21 cellular contexts compared by ENCODE assay signal in the genomic region with DNA sequence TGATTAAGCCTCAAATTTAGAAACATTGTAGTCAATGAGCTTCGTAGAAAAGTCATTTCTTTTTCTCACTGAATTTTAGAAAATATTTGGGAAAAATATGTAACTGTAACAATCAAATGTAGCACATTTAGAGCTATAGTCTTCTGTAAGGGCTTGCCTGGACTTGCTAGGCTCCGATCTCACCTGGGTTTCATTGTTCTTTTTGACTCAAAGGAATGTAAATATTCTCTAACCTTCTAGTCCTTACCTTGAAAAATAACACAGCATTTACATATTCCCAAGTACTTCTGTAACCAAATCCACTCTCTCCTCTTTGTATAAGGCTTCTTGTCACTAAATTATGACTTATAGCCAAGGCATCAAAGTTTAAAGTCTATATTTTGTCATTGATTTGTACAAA. TPM values are rescaled to one million over a fixed set of nuclear protein-coding genes. Genes with fewer than 3 reads are reported as not detected.
DNase-seq lines count a peak whose midpoint lies in the region; ATAC-seq and TF ChIP-seq lines count a peak whose summit lies in the region.
"Had no signal": no experiment of that assay in that cellular context is flagged by ENCODE, and none has a peak within 500 bp of the region (broad histone marks: within the 10 kb centered on the region; RNA-seq: fewer than 3 reads in every experiment).

No MANE protein-coding gene starts in this region.

- no peak overlapping the region for H3T11ph ChIP-seq in H9 (ENCODE audit: low read length)

- no peak overlapping the region for H2BK5ac ChIP-seq in H9 (ENCODE audit: insufficient read length, low read length)

- H3K36me3 ChIP-seq in GM23248 (ENCODE audit: low read depth), result peaks cover 7% of the 10 kb centered on the region; the same call in 1 of the 2 replicates
- H3K36me3 ChIP-seq in iPS-20b (ENCODE audit: insufficient read depth, low read depth, low read length), result peaks cover 9% of the 10 kb centered on the region
- H3K36me3 ChIP-seq: lower lobe of right lung, upper lobe of right lung had no signal

- DNase-seq in GM23248, result no peak
- DNase-seq in H9, result no peak
- peak; percentile 86 for DNase-seq in NCI-H748 (lab: John Stamatoyannopoulos, UW; ENCODE audit: unreplicated experiment)
- no peak for DNase-seq in NCI-H2196 (lab: John Stamatoyannopoulos, UW; ENCODE audit: unreplicated experiment)
- no peak for DNase-seq in dorsolateral prefrontal cortex
- no peak for DNase-seq in DMS 273 (lab: John Stamatoyannopoulos, UW; ENCODE audit: unreplicated experiment)
- DNase-seq: activated B cell treated with CpG ODN at 0.5 μM for 24 hours; anterior cingulate cortex; caudate nucleus; CD4-positive, CD25-positive, alpha-beta regulatory T cell; DMS153; HCEC 1CT; kidney glomerular epithelial cell; lower lobe of right lung; NCI-H1436 treated with DMSO at 0.1 percent for 48 hours; OCI-M1; psoas muscle; upper lobe of right lung had no signal

- H3K27me3 Mint-ChIP-seq in H9 (ENCODE audit: low read depth), result no peaks in the 10 kb centered on the region
- H3K27me3 Mint-ChIP-seq: activated B cell treated with CpG ODN at 0.5 μM for 24 hours had no signal

- H2AFZ ChIP-seq in GM23248 (peak overlapping the region; percentile 34; the same call in 1 of the 2 replicates), H9 (ENCODE audit: low read length) (no peak overlapping the region)

- H2BK12ac ChIP-seq in H9 (ENCODE audit: insufficient read length, low read depth, low read length), result no peak overlapping the region

- no peak overlapping the region for H4K91ac ChIP-seq in H9 (ENCODE audit: insufficient read length, low read depth, low read length)

- H3K9me2 ChIP-seq in GM23248 (ENCODE audit: insufficient read depth), result no peaks in the 10 kb centered on the region

- H3K23ac ChIP-seq in H9 (ENCODE audit: insufficient read length, low read depth, low read length), result no peak overlapping the region

- no peaks in the 10 kb centered on the region for H3K9me3 Mint-ChIP-seq in H9
- H3K9me3 Mint-ChIP-seq: activated B cell treated with CpG ODN at 0.5 μM for 24 hours; activated naive CD4-positive, alpha-beta T cell treated with anti-CD3 and anti-CD28 coated beads, Interleukin-2, amount 50 U/mL, for 72 hours had no signal

- H3K4ac ChIP-seq in H9 (ENCODE audit: low read depth, low read length), result no peak overlapping the region

- TF ChIP-seq CTCF in H9 (conservative IDR thresholded peaks at IDR 0.05) (no peak), dorsolateral prefrontal cortex (IDR thresholded peaks at IDR 0.05 in 54 of 56, conservative IDR thresholded peaks at IDR 0.05 in 2 of 56; ENCODE audit: low read depth in 1 of 56, partially characterized antibody in 56 of 56) (no peak)

- H3K4me3 Mint-ChIP-seq in H9, result 0 out of 5 replicates have a peak overlapping the region, but pooled peaks of 1 of the 2 experiments have one; percentile 8
- H3K4me3 Mint-ChIP-seq: activated B cell treated with CpG ODN at 0.5 μM for 24 hours had no signal

- H3K4me3 ChIP-seq in GM23248, result no peak overlapping the region
- peak overlapping the region; percentile 38; the same call in 1 of the 2 replicates for H3K4me3 ChIP-seq in iPS-20b (ENCODE audit: low read length)
- no peak overlapping the region for H3K4me3 ChIP-seq in dorsolateral prefrontal cortex
- H3K4me3 ChIP-seq: lower lobe of right lung, psoas muscle, upper lobe of right lung had no signal

- 75 to 87% methylated on average over 2 of the region's 2 CpGs for WGBS in GM23248 (ENCODE audit: low coverage in 1 of 2, low lambda C conversion rate in 2 of 2, missing lambda C conversion rate in 2 of 2), 2 experiments
- no CpG with 5 or more reads among the region's 2 CpGs for WGBS in H9 (ENCODE audit: extremely low coverage, insufficient read length, low lambda C conversion rate)

- no peak overlapping the region for H3K56ac ChIP-seq in H9 (ENCODE audit: insufficient read length, low read depth, low read length)

- H3K36me3 Mint-ChIP-seq in H9 (ENCODE audit: insufficient read depth in 1 of 3, low read depth in 3 of 3), result peaks cover 3 to 8% (median 6%) of the 10 kb centered on the region in 3 experiments; a peak in 5 of 7 replicates

- H3K18ac ChIP-seq in H9 (ENCODE audit: insufficient read length, low read depth, low read length), result no peak overlapping the region

- H3K27me3 ChIP-seq in GM23248 (replicated peaks; ENCODE audit: insufficient read depth) (no peaks in the 10 kb centered on the region), H9 (ENCODE audit: insufficient read depth, low read length) (no peaks in the 10 kb centered on the region), iPS-20b (ENCODE audit: insufficient read depth, low read length) (no peaks in the 10 kb centered on the region), dorsolateral prefrontal cortex (no peaks in the 10 kb centered on the region)
- H3K27me3 ChIP-seq: upper lobe of right lung had no signal

- no peak overlapping the region for H4K5ac ChIP-seq in H9 (ENCODE audit: insufficient read length, low read depth, low read length)

- H4K8ac ChIP-seq in H9 (replicated peaks; ENCODE audit: insufficient read length, low read depth, low read length), result no peak overlapping the region

- peaks cover 21% of the 10 kb centered on the region for H3K79me2 ChIP-seq in GM23248 (ENCODE audit: insufficient read depth)
- H3K79me2 ChIP-seq in H9 (ENCODE audit: insufficient read depth, low read length), result peaks cover 5% of the 10 kb centered on the region; the same call in 1 of the 2 replicates

- H2BK20ac ChIP-seq in H9 (ENCODE audit: low read depth, low read length, poor library complexity, severe bottlenecking), result no peak overlapping the region

- intact Hi-C loops in dorsolateral prefrontal cortex (cut with DNase I), result no loop called here

- H2BK120ac ChIP-seq in H9 (ENCODE audit: low read depth, low read length, poor library complexity, severe bottlenecking), result no peak overlapping the region

- H3K27ac ChIP-seq in GM23248 (no peak overlapping the region), H9 (ENCODE audit: insufficient read length, low read depth, low read length) (no peak overlapping the region), iPS-20b (ENCODE audit: low read length) (no peak overlapping the region), dorsolateral prefrontal cortex (no peak overlapping the region)
- H3K27ac ChIP-seq: lower lobe of right lung, psoas muscle, upper lobe of right lung had no signal

- H2AK5ac ChIP-seq in H9 (ENCODE audit: insufficient read length, low read length), result no peak overlapping the region

- H3K4me1 ChIP-seq in GM23248 (ENCODE audit: insufficient read depth), result peaks cover 14% of the 10 kb centered on the region
- H3K4me1 ChIP-seq in H9 (ENCODE audit: insufficient read depth, low read length), result peaks cover 2% of the 10 kb centered on the region; the same call in 1 of the 2 replicates
- peaks cover 25% of the 10 kb centered on the region for H3K4me1 ChIP-seq in iPS-20b (ENCODE audit: insufficient read depth, low read length)

- peak overlapping the region in 2 of 3 experiments; percentile 67 to 89; a peak in 4 of 7 replicates for H3K27ac Mint-ChIP-seq in H9
- H3K27ac Mint-ChIP-seq: activated B cell treated with CpG ODN at 0.5 μM for 24 hours; activated naive CD4-positive, alpha-beta T cell treated with anti-CD3 and anti-CD28 coated beads, Interleukin-2, amount 50 U/mL, for 72 hours; CD4-positive, CD25-positive, alpha-beta regulatory T cell had no signal

- H3K14ac ChIP-seq in H9 (ENCODE audit: insufficient read depth, low read length), result no peak overlapping the region

- peaks cover 8% of the 10 kb centered on the region; the same call in 1 of the 2 replicates for H3F3A ChIP-seq in GM23248 (ENCODE audit: insufficient read depth)

- no peak overlapping the region for H3K4me2 ChIP-seq in GM23248 (ENCODE audit: unreplicated experiment)
- no peak overlapping the region for H3K4me2 ChIP-seq in H9 (ENCODE audit: insufficient read depth, insufficient read length, low read length)

- no peak overlapping the region for H3K9ac ChIP-seq in GM23248
- no peak overlapping the region for H3K9ac ChIP-seq in H9 (ENCODE audit: extremely low read depth, insufficient read length, low read length)
- 0 out of 2 replicates have a peak overlapping the region, but pooled peaks have one; percentile 7 for H3K9ac ChIP-seq in iPS-20b (ENCODE audit: low read depth, low read length)

- in situ Hi-C loops in GM23248 (cut with MboI), result no loop called here

- no peak overlapping the region for H2BK15ac ChIP-seq in H9 (ENCODE audit: low read depth, low read length)

- no peaks in the 10 kb centered on the region for H3K9me3 ChIP-seq in GM23248 (ENCODE audit: low read depth)
- H3K9me3 ChIP-seq in H9 (ENCODE audit: control insufficient read depth, low read depth, low read length), result no peaks in the 10 kb centered on the region
- H3K9me3 ChIP-seq in iPS-20b (ENCODE audit: insufficient read depth, low read depth, low read length), result no peaks in the 10 kb centered on the region
- H3K9me3 ChIP-seq: lower lobe of right lung, psoas muscle, upper lobe of right lung had no signal

- peaks cover 2% of the 10 kb centered on the region for H3K79me1 ChIP-seq in H9 (ENCODE audit: insufficient read depth, low read depth, low read length, poor library complexity, severe bottlenecking)

- peaks cover 46 to 53% of the 10 kb centered on the region in 2 experiments for H3K4me1 Mint-ChIP-seq in H9

- peaks cover 6% of the 10 kb centered on the region; the same call in 1 of the 2 replicates for H4K20me1 ChIP-seq in GM23248 (ENCODE audit: insufficient read depth)
- no peaks in the 10 kb centered on the region for H4K20me1 ChIP-seq in H9 (ENCODE audit: control insufficient read depth, insufficient read depth, insufficient read length)

- H3K23me2 ChIP-seq in H9 (ENCODE audit: insufficient read length, low read depth, low read length, poor library complexity, severe bottlenecking), result peaks cover 6% of the 10 kb centered on the region

- no peak for ATAC-seq in GM18520 (IDR thresholded peaks at IDR 0.05; ENCODE audit: unreplicated experiment)
- ATAC-seq: activated naive CD4-positive, alpha-beta T cell treated with anti-CD3 and anti-CD28 coated beads, Interleukin-2, amount 50 U/mL, for 72 hours; lower lobe of right lung; psoas muscle; upper lobe of right lung had no signal

RNA-seq across cellular contexts. Expression of a gene that starts 2.9 kb away (rescaled TPM):
- 125 and 131 TPM in 2 replicates for total RNA-seq in GM23248 (2014; rRNA removed; shearing (Covaris generic))
- 125 and 130 TPM in 2 replicates for polyA plus RNA-seq in GM23248 (2016; fragmentation: Nextera tagmentation; extraction: Ambion mirVana)
- total RNA-seq in H9 (2021) (54.6 and 57.3 TPM in 2 replicates), dorsolateral prefrontal cortex (10 to 100 TPM; 37.6 to 67.2 (median 51.9) TPM)
